ENCODE assay signal across 8 cellular contexts in the genomic region with DNA sequence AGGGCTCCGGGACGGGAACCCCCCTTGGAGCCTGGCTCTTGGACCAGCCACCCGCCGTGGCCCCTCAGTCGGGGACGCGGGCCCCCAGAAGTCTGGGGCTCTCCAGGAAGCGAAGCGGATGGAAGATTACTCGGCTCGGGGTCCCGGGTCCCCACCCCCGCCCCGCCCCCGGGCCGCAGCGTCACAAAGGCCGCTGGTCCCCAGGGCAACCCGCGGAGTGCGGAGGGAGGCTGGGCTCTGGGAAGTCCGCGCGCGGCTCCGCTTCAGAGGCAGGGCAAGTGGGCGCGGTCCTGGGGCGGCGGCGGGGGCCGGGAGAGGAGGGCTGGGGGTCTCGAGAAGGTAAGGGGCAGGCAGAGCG. TPM values are rescaled to one million over a fixed set of nuclear protein-coding genes. Genes with fewer than 3 reads are reported as not detected.
DNase-seq lines count a peak whose midpoint lies in the region; ATAC-seq and TF ChIP-seq lines count a peak whose summit lies in the region.

A gene with protein sequence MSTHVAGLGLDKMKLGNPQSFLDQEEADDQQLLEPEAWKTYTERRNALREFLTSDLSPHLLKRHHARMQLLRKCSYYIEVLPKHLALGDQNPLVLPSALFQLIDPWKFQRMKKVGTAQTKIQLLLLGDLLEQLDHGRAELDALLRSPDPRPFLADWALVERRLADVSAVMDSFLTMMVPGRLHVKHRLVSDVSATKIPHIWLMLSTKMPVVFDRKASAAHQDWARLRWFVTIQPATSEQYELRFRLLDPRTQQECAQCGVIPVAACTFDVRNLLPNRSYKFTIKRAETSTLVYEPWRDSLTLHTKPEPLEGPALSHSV (plus strand): TSS at position 227 of the 358 bp plus-strand sequence. CDS start 1,505 bp downstream, outside the sequence.

- H3K27me3 Mint-ChIP-seq in activated B cell treated with CpG ODN at 0.5 μM for 24 hours, result no peaks in the 10 kb centered on the region

- no peaks in the 10 kb centered on the region for H3K9me3 Mint-ChIP-seq in activated B cell treated with CpG ODN at 0.5 μM for 24 hours

- H3K4me3 Mint-ChIP-seq in activated B cell treated with CpG ODN at 0.5 μM for 24 hours, result peak within 1 kb of the TSS; percentile 84

- no peak for TF ChIP-seq CTCF in activated B cell treated with CpG ODN at 0.5 μM for 24 hours (IDR thresholded peaks at IDR 0.05)
- TF ChIP-seq CTCF in epithelial cell of proximal tubule (conservative IDR thresholded peaks at IDR 0.05; ENCODE audit: low read depth, low read length), result no peak

- DNase-seq in activated B cell treated with CpG ODN at 0.5 μM for 24 hours, result peak; percentile 70
- DNase-seq in epithelial cell of proximal tubule (ENCODE audit: low read depth), result no peak
- DNase-seq in NOMO-1 treated with dmso at 0.1 percent for 144 hours (lab: John Stamatoyannopoulos, UW; ENCODE audit: unreplicated experiment), result no peak
- no peak for DNase-seq in mesenteric fat pad (ENCODE audit: low spot score)

- ATAC-seq in GM18867 (IDR thresholded peaks at IDR 0.05; ENCODE audit: unreplicated experiment) (peak; percentile 25), HG03196 (IDR thresholded peaks at IDR 0.05; ENCODE audit: unreplicated experiment) (peak; percentile 22), activated B cell treated with CpG ODN at 0.5 μM for 24 hours (ENCODE audit: low read depth) (peak; percentile 29), GM19467 (IDR thresholded peaks at IDR 0.05; ENCODE audit: unreplicated experiment) (no peak)

- H3K27ac Mint-ChIP-seq in activated B cell treated with CpG ODN at 0.5 μM for 24 hours, result peak within 1 kb of the TSS; percentile 83

- intact Hi-C loops in activated B cell treated with CpG ODN at 0.5 μM for 24 hours (cut with micrococcal nuclease), result loop anchor here (1.0 to 5.0 kb wide), 8 partner anchors 13 to 403 kb away; a partner anchor contains a TSS

- H3K36me3 Mint-ChIP-seq in activated B cell treated with CpG ODN at 0.5 μM for 24 hours (ENCODE audit: low read depth), result peaks cover 5% of the 10 kb centered on the region

- peaks cover 10% of the 10 kb centered on the region for H3K4me1 ChIP-seq in neuron (ENCODE audit: insufficient read depth, low read length)

- H3K27me3 ChIP-seq in neuron (ENCODE audit: insufficient read depth, low read length), result peaks cover 3% of the 10 kb centered on the region

- H3K9me3 ChIP-seq in neuron (ENCODE audit: low read length), result no peaks in the 10 kb centered on the region

- H3K4me1 Mint-ChIP-seq in activated B cell treated with CpG ODN at 0.5 μM for 24 hours, result peaks cover 46% of the 10 kb centered on the region

- CTCF ChIA-PET in activated B cell treated with CpG ODN at 0.5 μM for 24 hours (lab: Charles Lee), result no interaction called here

- POLR2A ChIA-PET in activated B cell treated with CpG ODN at 0.5 μM for 24 hours (lab: Charles Lee), result interaction anchor here (1.0 to 4.6 kb wide), 12 partner anchors 9 to 154 kb away, joined by 3 to 42 read pairs (median 6); a partner anchor contains a TSS

- H3K36me3 ChIP-seq in neuron (ENCODE audit: insufficient read depth, low read length), result no peaks in the 10 kb centered on the region

- H3K4me3 ChIP-seq in epithelial cell of proximal tubule (ENCODE audit: low read depth, low read length) (peak within 1 kb of the TSS; percentile 67), neuron (ENCODE audit: low read length) (peak within 1 kb of the TSS; percentile 41)

- H2AFZ ChIP-seq in neuron (ENCODE audit: low read depth, low read length), result peak within 1 kb of the TSS; percentile 81

RNA-seq across cellular contexts. Expression of the gene that starts here (rescaled TPM):
- total RNA-seq in activated B cell treated with CpG ODN at 0.5 μM for 24 hours (0.78 and 1.3 TPM in 2 replicates), epithelial cell of proximal tubule (1.7 TPM in 2 replicates), mesenteric fat pad (0.13 TPM)
